In the genomic region with DNA sequence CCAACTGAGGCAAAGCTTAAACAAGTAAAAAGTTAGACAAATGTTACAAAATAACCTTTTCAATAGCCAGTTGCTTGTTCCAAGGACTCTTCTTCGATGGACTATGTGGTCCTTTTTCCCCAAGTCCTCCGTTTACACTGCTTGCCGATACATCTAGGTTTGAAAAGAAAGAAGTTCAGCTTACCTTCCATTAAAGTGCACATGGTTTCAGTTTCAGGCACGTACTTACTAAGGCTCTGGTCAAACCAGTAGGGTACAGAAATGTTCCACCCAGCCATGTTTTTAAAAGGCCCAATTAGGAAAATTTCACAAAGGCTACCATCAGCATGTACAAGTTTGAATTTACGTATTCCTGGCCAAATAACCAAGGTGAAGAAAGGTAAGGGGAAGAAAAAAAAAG, we compare ENCODE assay signal across 8 cellular contexts. TPM values are rescaled to one million over a fixed set of nuclear protein-coding genes. Genes with fewer than 3 reads are reported as not detected.
A peak's percentile ranks its signal among the peaks of the same experiment; 100 is the strongest.
DNase-seq lines count a peak whose midpoint lies in the region; ATAC-seq and TF ChIP-seq lines count a peak whose summit lies in the region.

No MANE protein-coding gene starts in this region.

- POLR2A ChIA-PET in A673 (lab: Charles Lee; ENCODE audit: low non-redundant PET): no interaction called here

- BruUV-seq in A673 (replicated peaks; lab: Mats Ljungman, UMichigan): no TSS peak

- DNase-seq in A673 (ENCODE audit: low spot score) (no peak), GM20000 (ENCODE audit: low spot score) (peak; percentile 50), sciatic nerve (ENCODE audit: low spot score) (no peak), activated gamma-delta T cell treated with Interleukin-2 at 50 U/mL for 16 hours (no peak)

- H3K9ac ChIP-seq in subcutaneous abdominal adipose tissue (ENCODE audit: low read length in 5 of 5): peak overlapping the region in 3 of 5 donors; percentile 21 to 96 (median 94)

- peak overlapping the region; percentile 98 for H3K27ac ChIP-seq in A673 (ENCODE audit: low read depth, low read length, poor library complexity, severe bottlenecking)
- H3K27ac ChIP-seq in subcutaneous abdominal adipose tissue (ENCODE audit: low read depth, low read length): peak overlapping the region; percentile 99

- H3K9me3 ChIP-seq in A673 (ENCODE audit: low read depth, low read length, poor library complexity, severe bottlenecking) (no peaks in the 10 kb centered on the region), subcutaneous abdominal adipose tissue (ENCODE audit: control insufficient read depth in 5 of 5, low read length in 5 of 5) (no peaks in the 10 kb centered on the region)

- no peak for ATAC-seq in sciatic nerve
- no peak for ATAC-seq in GM18519 (IDR thresholded peaks at IDR 0.05; ENCODE audit: low FRiP score, unreplicated experiment)

- intact Hi-C loops in A673 (cut with micrococcal nuclease; ENCODE audit: unreplicated experiment) (no loop called here), sciatic nerve (cut with DNase I) (no loop called here)

- CTCF ChIA-PET in A673 (lab: Charles Lee): no interaction called here

- H3K27me3 ChIP-seq in A673 (replicated peaks; ENCODE audit: insufficient read depth, low read depth, low read length, poor library complexity): no peaks in the 10 kb centered on the region
- no peaks in the 10 kb centered on the region for H3K27me3 ChIP-seq in subcutaneous abdominal adipose tissue (ENCODE audit: control insufficient read depth in 5 of 5, insufficient read depth in 4 of 5, low read length in 5 of 5)

- TF ChIP-seq CTCF in A673 (conservative IDR thresholded peaks at IDR 0.05; ENCODE audit: low read depth, low read length) (no peak), GM20000 (IDR thresholded peaks at IDR 0.05; ENCODE audit: extremely low read depth, missing control alignments) (no peak), WI38 (IDR thresholded peaks at IDR 0.05; ENCODE audit: low read depth, low read length) (no peak)

- H3K36me3 ChIP-seq in A673 (ENCODE audit: insufficient read depth, low read length, poor library complexity, severe bottlenecking) (peaks cover 59% of the 10 kb centered on the region), subcutaneous abdominal adipose tissue (ENCODE audit: control insufficient read depth in 5 of 5, insufficient read depth in 5 of 5, low read length in 5 of 5) (peaks cover 23 to 44% (median 30%) of the 10 kb centered on the region in 5 donors)

- peaks cover 13% of the 10 kb centered on the region for H3K4me1 ChIP-seq in A673 (ENCODE audit: insufficient read depth, low read length, poor library complexity, severe bottlenecking)
- H3K4me1 ChIP-seq in subcutaneous abdominal adipose tissue (ENCODE audit: control insufficient read depth in 5 of 5, insufficient read depth in 5 of 5, low read length in 5 of 5): peaks cover 20 to 62% (median 55%) of the 10 kb centered on the region in 5 donors

- H3K4me3 ChIP-seq in A673 (ENCODE audit: low read depth, low read length, poor library complexity, severe bottlenecking): peak overlapping the region; percentile 77
- H3K4me3 ChIP-seq in WI38 (ENCODE audit: low read depth, low read length): peak overlapping the region; percentile 95
- H3K4me3 ChIP-seq in iPS-11a (ENCODE audit: low read depth, low read length): peak overlapping the region; percentile 99
- H3K4me3 ChIP-seq in subcutaneous abdominal adipose tissue (ENCODE audit: low read depth in 1 of 5, low read length in 5 of 5): peak overlapping the region; percentile 92 to 100 (median 99)

RNA-seq across cellular contexts. Expression of gene SRSF2, which starts 2.1 kb away (rescaled TPM):
- total RNA-seq in A673 (2021) (406 and 440 TPM in 2 replicates), sciatic nerve (154 TPM)

RNA-seq across cellular contexts. Expression of gene MFSD11, which starts 2.9 kb away (rescaled TPM):
- total RNA-seq in A673 (2021) (37.4 and 38.8 TPM in 2 replicates), sciatic nerve (30.3 TPM)

RNA-seq across cellular contexts. Expression of gene METTL23, which starts 8.4 kb away (rescaled TPM):
- total RNA-seq in A673 (2021): 42.4 and 46.0 TPM in 2 replicates
- 29.1 TPM for total RNA-seq in sciatic nerve

RNA-seq across cellular contexts. Expression of gene JMJD6, which starts 8.6 kb away (rescaled TPM):
- total RNA-seq in A673 (2021) (66.9 and 77.6 TPM in 2 replicates), sciatic nerve (37.2 TPM)

RNA-seq across cellular contexts. Expression of gene MXRA7, which starts 24.2 kb away (rescaled TPM):
- total RNA-seq in A673 (2021) (61.5 and 62.8 TPM in 2 replicates), sciatic nerve (185 TPM)
